8 cellular contexts compared by ENCODE assay signal in the genomic region with DNA sequence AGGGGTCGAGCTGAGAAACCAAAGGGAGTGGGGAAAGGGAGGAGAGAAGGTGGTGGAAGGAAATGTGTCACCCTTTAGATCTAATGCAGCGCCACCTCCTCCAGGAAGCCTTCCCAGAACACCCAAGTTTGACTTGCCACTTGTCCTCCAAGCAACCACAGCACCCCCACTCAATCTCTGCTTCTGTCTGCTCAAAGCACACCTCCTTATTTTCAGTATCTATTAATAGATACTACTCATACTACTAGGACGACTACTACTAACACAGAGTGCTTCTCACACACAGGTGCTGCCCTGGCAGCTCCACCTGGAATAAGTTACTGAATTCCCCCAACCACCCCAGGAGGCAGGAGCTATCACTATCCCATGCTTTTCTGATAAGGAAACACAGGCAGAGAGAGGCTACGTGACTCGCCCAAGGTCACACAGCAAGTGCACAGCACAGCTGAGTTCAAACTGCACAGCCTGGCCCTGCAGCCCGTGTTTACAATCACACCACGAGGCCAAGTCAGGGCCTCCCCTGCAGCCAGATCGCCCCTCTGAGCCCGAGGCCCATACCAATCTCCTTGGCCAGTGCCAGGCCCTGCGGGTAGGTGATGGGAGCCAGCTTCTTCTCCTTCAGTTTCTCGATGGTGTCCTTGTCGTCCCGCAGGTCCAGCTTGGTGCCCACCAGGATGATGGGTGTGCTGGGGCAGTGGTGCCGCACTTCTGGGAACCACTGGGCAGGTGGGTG. TPM values are rescaled to one million over a fixed set of nuclear protein-coding genes. Genes with fewer than 3 reads are reported as not detected.
DNase-seq lines count a peak whose midpoint lies in the region; ATAC-seq and TF ChIP-seq lines count a peak whose summit lies in the region.

No MANE protein-coding gene starts in this region.

- no peak overlapping the region for H3K9ac ChIP-seq in liver (ENCODE audit: low read depth in 1 of 2, low read length in 2 of 2)

- TF ChIP-seq RAD21 in liver (IDR thresholded peaks at IDR 0.05): no peak

- no peak for TF ChIP-seq CTCF in liver (IDR thresholded peaks at IDR 0.05; ENCODE audit: low read depth, low read length, missing input control)

- H3K4me3 ChIP-seq in liver (ENCODE audit: low read depth in 1 of 3, low read length in 3 of 3): no peak overlapping the region

- 76% methylated on average over 14 of the region's 14 CpGs for WGBS in liver

- H3K27me3 ChIP-seq in liver (ENCODE audit: control insufficient read depth in 4 of 4, insufficient read depth in 4 of 4, low read length in 3 of 4): no peaks in the 10 kb centered on the region

- H3K36me3 ChIP-seq in liver (ENCODE audit: control insufficient read depth in 4 of 4, insufficient read depth in 3 of 4, low read depth in 1 of 4, low read length in 3 of 4): no peaks in the 10 kb centered on the region

- H3K9me3 ChIP-seq in liver (ENCODE audit: control insufficient read depth in 4 of 4, low read length in 3 of 4): no peaks in the 10 kb centered on the region

- peak; percentile 54 for DNase-seq in A172 (ENCODE audit: low spot score)
- no peak for DNase-seq in hypothalamus (lab: John Stamatoyannopoulos, UW)
- no peak for DNase-seq in NCI-H510A treated with DMSO at 0.1 percent for 48 hours (lab: John Stamatoyannopoulos, UW)
- no peak for DNase-seq in LoVo (ENCODE audit: low spot score)

- ATAC-seq in GM21786 (IDR thresholded peaks at IDR 0.05; ENCODE audit: unreplicated experiment): peak; percentile 51
- peak; percentile 70 to 73 for ATAC-seq in activated CD4-positive, CD25-positive, alpha-beta regulatory T cell treated with anti-CD3 and anti-CD28 coated beads, Interleukin-2, amount 50 U/mL, for 24 hours
- ATAC-seq in HG02884 (IDR thresholded peaks at IDR 0.05; ENCODE audit: unreplicated experiment): no peak

- H3K27ac ChIP-seq in liver (ENCODE audit: low read depth in 1 of 2, low read length in 2 of 2): peak overlapping the region; percentile 40 to 48

- peaks cover 0 to 5% (median 2%) of the 10 kb centered on the region in 4 donors for H3K4me1 ChIP-seq in liver (ENCODE audit: control insufficient read depth in 4 of 4, insufficient read depth in 4 of 4, low read length in 3 of 4)

TF ChIP-seq in liver, 16 proteins besides CTCF, POLR2A, EP300 and RAD21:
- TF ChIP-seq, protein P1, sequence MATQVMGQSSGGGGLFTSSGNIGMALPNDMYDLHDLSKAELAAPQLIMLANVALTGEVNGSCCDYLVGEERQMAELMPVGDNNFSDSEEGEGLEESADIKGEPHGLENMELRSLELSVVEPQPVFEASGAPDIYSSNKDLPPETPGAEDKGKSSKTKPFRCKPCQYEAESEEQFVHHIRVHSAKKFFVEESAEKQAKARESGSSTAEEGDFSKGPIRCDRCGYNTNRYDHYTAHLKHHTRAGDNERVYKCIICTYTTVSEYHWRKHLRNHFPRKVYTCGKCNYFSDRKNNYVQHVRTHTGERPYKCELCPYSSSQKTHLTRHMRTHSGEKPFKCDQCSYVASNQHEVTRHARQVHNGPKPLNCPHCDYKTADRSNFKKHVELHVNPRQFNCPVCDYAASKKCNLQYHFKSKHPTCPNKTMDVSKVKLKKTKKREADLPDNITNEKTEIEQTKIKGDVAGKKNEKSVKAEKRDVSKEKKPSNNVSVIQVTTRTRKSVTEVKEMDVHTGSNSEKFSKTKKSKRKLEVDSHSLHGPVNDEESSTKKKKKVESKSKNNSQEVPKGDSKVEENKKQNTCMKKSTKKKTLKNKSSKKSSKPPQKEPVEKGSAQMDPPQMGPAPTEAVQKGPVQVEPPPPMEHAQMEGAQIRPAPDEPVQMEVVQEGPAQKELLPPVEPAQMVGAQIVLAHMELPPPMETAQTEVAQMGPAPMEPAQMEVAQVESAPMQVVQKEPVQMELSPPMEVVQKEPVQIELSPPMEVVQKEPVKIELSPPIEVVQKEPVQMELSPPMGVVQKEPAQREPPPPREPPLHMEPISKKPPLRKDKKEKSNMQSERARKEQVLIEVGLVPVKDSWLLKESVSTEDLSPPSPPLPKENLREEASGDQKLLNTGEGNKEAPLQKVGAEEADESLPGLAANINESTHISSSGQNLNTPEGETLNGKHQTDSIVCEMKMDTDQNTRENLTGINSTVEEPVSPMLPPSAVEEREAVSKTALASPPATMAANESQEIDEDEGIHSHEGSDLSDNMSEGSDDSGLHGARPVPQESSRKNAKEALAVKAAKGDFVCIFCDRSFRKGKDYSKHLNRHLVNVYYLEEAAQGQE (IDR thresholded peaks at IDR 0.05): no peak
- TF ChIP-seq TAF1 (conservative IDR thresholded peaks at IDR 0.05) (no peak), SP1 (IDR thresholded peaks at IDR 0.05) (no peak), HNF4A (conservative IDR thresholded peaks at IDR 0.05) (no peak), HNF4G (IDR thresholded peaks at IDR 0.05) (no peak), YY1 (IDR thresholded peaks at IDR 0.05) (no peak), NR2F2 (IDR thresholded peaks at IDR 0.05) (no peak), RXRA (IDR thresholded peaks at IDR 0.05) (no peak), EGR1 (IDR thresholded peaks at IDR 0.05; ENCODE audit: low read depth in 2 of 2) (no peak), FOXA1 (IDR thresholded peaks at IDR 0.05) (no peak), FOXA2 (IDR thresholded peaks at IDR 0.05) (no peak), GABPA (IDR thresholded peaks at IDR 0.05 in 1 of 2, conservative IDR thresholded peaks at IDR 0.05 in 1 of 2) (no peak), JUND (IDR thresholded peaks at IDR 0.05) (no peak)
- TF ChIP-seq, protein P2, sequence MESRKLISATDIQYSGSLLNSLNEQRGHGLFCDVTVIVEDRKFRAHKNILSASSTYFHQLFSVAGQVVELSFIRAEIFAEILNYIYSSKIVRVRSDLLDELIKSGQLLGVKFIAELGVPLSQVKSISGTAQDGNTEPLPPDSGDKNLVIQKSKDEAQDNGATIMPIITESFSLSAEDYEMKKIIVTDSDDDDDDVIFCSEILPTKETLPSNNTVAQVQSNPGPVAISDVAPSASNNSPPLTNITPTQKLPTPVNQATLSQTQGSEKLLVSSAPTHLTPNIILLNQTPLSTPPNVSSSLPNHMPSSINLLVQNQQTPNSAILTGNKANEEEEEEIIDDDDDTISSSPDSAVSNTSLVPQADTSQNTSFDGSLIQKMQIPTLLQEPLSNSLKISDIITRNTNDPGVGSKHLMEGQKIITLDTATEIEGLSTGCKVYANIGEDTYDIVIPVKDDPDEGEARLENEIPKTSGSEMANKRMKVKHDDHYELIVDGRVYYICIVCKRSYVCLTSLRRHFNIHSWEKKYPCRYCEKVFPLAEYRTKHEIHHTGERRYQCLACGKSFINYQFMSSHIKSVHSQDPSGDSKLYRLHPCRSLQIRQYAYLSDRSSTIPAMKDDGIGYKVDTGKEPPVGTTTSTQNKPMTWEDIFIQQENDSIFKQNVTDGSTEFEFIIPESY (IDR thresholded peaks at IDR 0.05): no peak
- TF ChIP-seq, protein P3, sequence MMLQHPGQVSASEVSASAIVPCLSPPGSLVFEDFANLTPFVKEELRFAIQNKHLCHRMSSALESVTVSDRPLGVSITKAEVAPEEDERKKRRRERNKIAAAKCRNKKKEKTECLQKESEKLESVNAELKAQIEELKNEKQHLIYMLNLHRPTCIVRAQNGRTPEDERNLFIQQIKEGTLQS (IDR thresholded peaks at IDR 0.05): no peak
- TF ChIP-seq, protein P4, sequence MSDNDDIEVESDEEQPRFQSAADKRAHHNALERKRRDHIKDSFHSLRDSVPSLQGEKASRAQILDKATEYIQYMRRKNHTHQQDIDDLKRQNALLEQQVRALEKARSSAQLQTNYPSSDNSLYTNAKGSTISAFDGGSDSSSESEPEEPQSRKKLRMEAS (IDR thresholded peaks at IDR 0.05): no peak
TF ChIP-seq in liver: peak in this region for 0.

RNA-seq across cellular contexts. Expression of a gene that starts 13.2 kb away (rescaled TPM):
- total RNA-seq in A172 (2014; rRNA removed; shearing (Covaris generic)): 51.7 and 60.2 TPM in 2 replicates
- total RNA-seq in liver: 10 to 100 TPM in 1 of 2 donors, 1 to 10 TPM in 1; 4.0 to 15.0 TPM
- polyA plus RNA-seq in liver: 1 to 10 TPM; 6.1 to 8.7 TPM

RNA-seq across cellular contexts. Expression of a gene that starts 18.6 kb away (rescaled TPM):
- total RNA-seq in A172 (2014; rRNA removed; shearing (Covaris generic)): not detected in 2 replicates
- under 1 TPM in 1 of 2 donors, not detected in 1; 0.19 TPM for total RNA-seq in liver
- polyA plus RNA-seq in liver: not detected

RNA-seq across cellular contexts. Expression of a gene that starts 42.8 kb away (rescaled TPM):
- 2.1 and 7.7 TPM in 2 replicates for total RNA-seq in A172 (2014; rRNA removed; shearing (Covaris generic))
- total RNA-seq in liver: 1 to 10 TPM; 3.7 to 4.2 TPM
- polyA plus RNA-seq in liver: 1 to 10 TPM; 3.1 to 4.5 TPM

RNA-seq across cellular contexts. Expression of a gene that starts 51.5 kb away (rescaled TPM):
- total RNA-seq in A172 (2014; rRNA removed; shearing (Covaris generic)): 0.26 and 0.43 TPM in 2 replicates
- total RNA-seq in liver: 1 to 10 TPM; 9.1 to 9.9 TPM
- polyA plus RNA-seq in liver: 1 to 10 TPM; 1.9 to 2.6 TPM
